15 cellular contexts compared by ENCODE assay signal in the genomic region with DNA sequence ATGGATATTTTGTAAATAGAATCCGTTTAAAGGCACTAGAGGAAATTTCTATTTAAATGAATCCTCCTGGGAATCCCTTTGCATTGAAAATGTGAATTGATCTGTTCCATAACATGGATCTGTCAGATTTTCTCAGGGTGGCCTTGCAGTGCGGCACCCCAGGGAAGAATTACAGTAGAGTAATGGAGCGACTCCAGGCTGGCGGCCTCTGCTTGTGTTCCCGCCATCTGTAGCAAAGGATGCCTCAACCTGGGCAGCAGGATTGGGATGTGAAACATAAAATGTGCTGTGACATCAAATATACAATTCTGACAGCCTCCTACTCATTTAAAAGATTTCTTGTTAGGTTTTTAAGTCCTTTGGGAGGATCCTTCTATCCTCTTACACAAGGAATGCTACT.
"Had no signal": no experiment of that assay in that cellular context is flagged by ENCODE, and none has a peak within 500 bp of the region (broad histone marks: within the 10 kb centered on the region; RNA-seq: fewer than 3 reads in every experiment).

No MANE protein-coding gene starts in this region.

- H3K4me3 Mint-ChIP-seq: activated CD4-positive, alpha-beta memory T cell treated with anti-CD3 and anti-CD28 coated beads for 36 hours; activated T-cell treated with anti-CD3 and anti-CD28 coated beads, Interleukin-2, amount 50 U/mL, for 72 hours; natural killer cell treated with Interleukin-12 subunit alpha and Interleukin-12 subunit beta and Interleukin-15 and Interleukin-18, amount 100 ng/mL, for 72 hours; T-cell had no signal

- H3K36me3 ChIP-seq: esophagus squamous epithelium, ovary, vagina had no signal

- H3K9me3 ChIP-seq: ovary, vagina had no signal

- H3K36me3 Mint-ChIP-seq: activated CD4-positive, alpha-beta memory T cell treated with anti-CD3 and anti-CD28 coated beads for 36 hours; activated naive CD4-positive, alpha-beta T cell treated with anti-CD3 and anti-CD28 coated beads, Interleukin-2, amount 50 U/mL, for 72 hours; natural killer cell treated with Interleukin-12 subunit alpha and Interleukin-12 subunit beta and Interleukin-15 and Interleukin-18, amount 100 ng/mL, for 72 hours had no signal

- H3K9me3 Mint-ChIP-seq: activated CD4-positive, alpha-beta memory T cell treated with anti-CD3 and anti-CD28 coated beads for 36 hours; natural killer cell treated with Interleukin-12 subunit alpha and Interleukin-12 subunit beta and Interleukin-15 and Interleukin-18, amount 100 ng/mL, for 72 hours had no signal

- H3K4me1 ChIP-seq: esophagus squamous epithelium, vagina had no signal

- H3K27me3 Mint-ChIP-seq: activated CD4-positive, alpha-beta memory T cell treated with anti-CD3 and anti-CD28 coated beads for 36 hours; T-cell had no signal

- H3K4me3 ChIP-seq: esophagus squamous epithelium, ovary, vagina had no signal

- H3K27me3 ChIP-seq: esophagus squamous epithelium, ovary, vagina had no signal

- H3K27ac ChIP-seq: esophagus squamous epithelium, ovary, vagina, VCaP had no signal

- DNase-seq: activated CD4-positive, alpha-beta memory T cell treated with anti-CD3 and anti-CD28 coated beads for 36 hours; activated gamma-delta T cell; activated T-cell treated with anti-CD3 and anti-CD28 coated beads, Interleukin-2, amount 50 U/mL, for 72 hours; caudate nucleus; effector CD4-positive, alpha-beta T cell; esophagus squamous epithelium; hypothalamus; mesenchymal stem cell; stimulated activated CD4-positive, alpha-beta T cell treated with anti-CD3 and anti-CD28 coated beads, Interleukin-1b, Interleukin-23, amount 100 ng/mL, for 48 hours; T-cell had no signal

- ATAC-seq: activated naive CD4-positive, alpha-beta T cell treated with anti-CD3 and anti-CD28 coated beads, Interleukin-2, amount 50 U/mL, for 72 hours; activated T-cell treated with anti-CD3 and anti-CD28 coated beads, Interleukin-2, amount 50 U/mL, for 72 hours; T-cell had no signal

- H3K27ac Mint-ChIP-seq: activated CD4-positive, alpha-beta memory T cell treated with anti-CD3 and anti-CD28 coated beads for 36 hours; activated naive CD4-positive, alpha-beta T cell treated with anti-CD3 and anti-CD28 coated beads, Interleukin-2, amount 50 U/mL, for 72 hours; activated T-cell treated with anti-CD3 and anti-CD28 coated beads, Interleukin-2, amount 50 U/mL, for 72 hours; natural killer cell treated with Interleukin-12 subunit alpha and Interleukin-12 subunit beta and Interleukin-15 and Interleukin-18, amount 100 ng/mL, for 72 hours; T-cell had no signal

- H3K4me1 Mint-ChIP-seq: T-cell had no signal
